ENCODE assay signal across 3 cellular contexts in the genomic region with DNA sequence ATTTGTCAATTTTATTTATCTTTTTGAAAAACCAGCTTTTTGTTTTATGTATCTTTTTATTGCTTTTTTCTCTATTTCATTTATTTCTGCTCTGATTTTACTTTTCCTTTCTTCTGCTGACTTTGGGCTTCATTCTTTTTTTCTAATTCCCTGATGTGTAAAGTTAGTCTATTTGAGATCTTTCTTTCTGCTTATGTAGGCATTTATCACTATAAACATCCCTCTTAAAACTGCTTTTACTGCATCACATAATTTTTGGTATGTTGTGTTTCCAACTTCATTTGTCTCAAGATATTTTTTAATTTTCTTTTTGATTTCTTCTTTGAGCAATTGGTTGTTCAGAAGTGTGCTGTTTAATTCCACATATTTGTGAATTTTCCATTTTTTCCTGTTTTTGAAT.
A peak's percentile ranks its signal among the peaks of the same experiment; 100 is the strongest.
TF ChIP-seq lines count a peak whose summit lies in the region.

No MANE protein-coding gene starts in this region.

TF ChIP-seq in HepG2, 621 proteins besides CTCF, POLR2A, EP300 and RAD21:
- TF ChIP-seq ZNF574 (CRISPR knock-in tag; IDR thresholded peaks at IDR 0.05) (no peak), MAFK (conservative IDR thresholded peaks at IDR 0.05 in 1 of 2, IDR thresholded peaks at IDR 0.05 in 1 of 2; ENCODE audit: low read length in 2 of 2) (peak; percentile 74 to 89), MAFF (IDR thresholded peaks at IDR 0.05; ENCODE audit: low read depth, low read length) (peak; percentile 69), ZNF484 (CRISPR knock-in tag; IDR thresholded peaks at IDR 0.05; ENCODE audit: borderline replicate concordance, low read depth) (no peak), ZBED4 (CRISPR knock-in tag; IDR thresholded peaks at IDR 0.05; ENCODE audit: borderline replicate concordance) (no peak), KAT8 (CRISPR knock-in tag; IDR thresholded peaks at IDR 0.05) (no peak), NBN (conservative IDR thresholded peaks at IDR 0.05) (no peak), NFRKB (IDR thresholded peaks at IDR 0.05) (no peak), U2AF2 (IDR thresholded peaks at IDR 0.05; ENCODE audit: low read depth, low read length) (no peak), FOXA1 (IDR thresholded peaks at IDR 0.05) (peak; percentile 27; the same call in 1 of the 2 replicates), FOXA1 (CRISPR knock-in tag; IDR thresholded peaks at IDR 0.05) (no peak)

TF ChIP-seq in GM12878, 131 proteins besides CTCF, POLR2A, EP300 and RAD21:
- TF ChIP-seq REST (IDR thresholded peaks at IDR 0.05; ENCODE audit: low read depth, low read length) (no peak), NRF1 (conservative IDR thresholded peaks at IDR 0.05; ENCODE audit: low read depth, low read length) (no peak), EZH2 (IDR thresholded peaks at IDR 0.05; ENCODE audit: borderline replicate concordance, control insufficient read depth, low read depth, low read length) (no peak), ZBTB40 (IDR thresholded peaks at IDR 0.05; ENCODE audit: borderline replicate concordance) (no peak), FOXM1 (IDR thresholded peaks at IDR 0.05; ENCODE audit: low read depth, low read length) (no peak), KDM1A (IDR thresholded peaks at IDR 0.05; ENCODE audit: borderline replicate concordance) (no peak), ZNF207 (IDR thresholded peaks at IDR 0.05; ENCODE audit: borderline replicate concordance) (no peak), NFXL1 (IDR thresholded peaks at IDR 0.05; ENCODE audit: borderline replicate concordance) (no peak), ZNF384 (IDR thresholded peaks at IDR 0.05; ENCODE audit: borderline replicate concordance, low read depth, low read length) (no peak), MEF2B (IDR thresholded peaks at IDR 0.05; ENCODE audit: partially characterized antibody, poor library complexity, severe bottlenecking) (no peak)
- TF ChIP-seq, protein P1, sequence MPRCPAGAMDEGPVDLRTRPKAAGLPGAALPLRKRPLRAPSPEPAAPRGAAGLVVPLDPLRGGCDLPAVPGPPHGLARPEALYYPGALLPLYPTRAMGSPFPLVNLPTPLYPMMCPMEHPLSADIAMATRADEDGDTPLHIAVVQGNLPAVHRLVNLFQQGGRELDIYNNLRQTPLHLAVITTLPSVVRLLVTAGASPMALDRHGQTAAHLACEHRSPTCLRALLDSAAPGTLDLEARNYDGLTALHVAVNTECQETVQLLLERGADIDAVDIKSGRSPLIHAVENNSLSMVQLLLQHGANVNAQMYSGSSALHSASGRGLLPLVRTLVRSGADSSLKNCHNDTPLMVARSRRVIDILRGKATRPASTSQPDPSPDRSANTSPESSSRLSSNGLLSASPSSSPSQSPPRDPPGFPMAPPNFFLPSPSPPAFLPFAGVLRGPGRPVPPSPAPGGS (IDR thresholded peaks at IDR 0.05; ENCODE audit: borderline replicate concordance, insufficient read depth, low read depth, low read length, poor library complexity, severe bottlenecking), result no peak

TF ChIP-seq in SK-N-SH treated with all-trans-retinoic acid at 6 μM for 48 hours, 23 proteins besides CTCF, POLR2A, EP300 and RAD21:
- no peak for TF ChIP-seq ZFP3 (CRISPR knock-in tag; IDR thresholded peaks at IDR 0.05)
- TF ChIP-seq CSRNP3 (CRISPR knock-in tag; IDR thresholded peaks at IDR 0.05), result no peak
- no peak for TF ChIP-seq TSHZ2 (CRISPR knock-in tag; IDR thresholded peaks at IDR 0.05)
- TF ChIP-seq CSDC2 (CRISPR knock-in tag; IDR thresholded peaks at IDR 0.05), result no peak
- TF ChIP-seq ZNF70 (CRISPR knock-in tag; IDR thresholded peaks at IDR 0.05), result no peak
- no peak for TF ChIP-seq TCF4 (CRISPR knock-in tag; IDR thresholded peaks at IDR 0.05; ENCODE audit: borderline replicate concordance)
- no peak for TF ChIP-seq SNAI2 (CRISPR knock-in tag; IDR thresholded peaks at IDR 0.05)
- no peak for TF ChIP-seq ESRRG (CRISPR knock-in tag; IDR thresholded peaks at IDR 0.05)
- no peak for TF ChIP-seq ZNF565 (CRISPR knock-in tag; conservative IDR thresholded peaks at IDR 0.05; ENCODE audit: low read depth)
- TF ChIP-seq OSR1 (CRISPR knock-in tag; IDR thresholded peaks at IDR 0.05), result no peak
- TF ChIP-seq PPARA (CRISPR knock-in tag; IDR thresholded peaks at IDR 0.05; ENCODE audit: borderline replicate concordance), result no peak
- TF ChIP-seq, protein P2, sequence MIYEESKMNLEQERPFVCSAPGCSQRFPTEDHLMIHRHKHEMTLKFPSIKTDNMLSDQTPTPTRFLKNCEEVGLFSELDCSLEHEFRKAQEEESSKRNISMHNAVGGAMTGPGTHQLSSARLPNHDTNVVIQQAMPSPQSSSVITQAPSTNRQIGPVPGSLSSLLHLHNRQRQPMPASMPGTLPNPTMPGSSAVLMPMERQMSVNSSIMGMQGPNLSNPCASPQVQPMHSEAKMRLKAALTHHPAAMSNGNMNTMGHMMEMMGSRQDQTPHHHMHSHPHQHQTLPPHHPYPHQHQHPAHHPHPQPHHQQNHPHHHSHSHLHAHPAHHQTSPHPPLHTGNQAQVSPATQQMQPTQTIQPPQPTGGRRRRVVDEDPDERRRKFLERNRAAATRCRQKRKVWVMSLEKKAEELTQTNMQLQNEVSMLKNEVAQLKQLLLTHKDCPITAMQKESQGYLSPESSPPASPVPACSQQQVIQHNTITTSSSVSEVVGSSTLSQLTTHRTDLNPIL (CRISPR knock-in tag; IDR thresholded peaks at IDR 0.05; ENCODE audit: low read depth), result no peak
- TF ChIP-seq GLIS3 (CRISPR knock-in tag; IDR thresholded peaks at IDR 0.05), result no peak
- no peak for TF ChIP-seq TOX (CRISPR knock-in tag; IDR thresholded peaks at IDR 0.05; ENCODE audit: borderline replicate concordance)
- no peak for TF ChIP-seq ZNF8 (CRISPR knock-in tag; IDR thresholded peaks at IDR 0.05)
- no peak for TF ChIP-seq ISL1 (CRISPR knock-in tag; IDR thresholded peaks at IDR 0.05)
- no peak for TF ChIP-seq ZC3H10 (CRISPR knock-in tag; IDR thresholded peaks at IDR 0.05)
- no peak for TF ChIP-seq ARNTL (CRISPR knock-in tag; IDR thresholded peaks at IDR 0.05; ENCODE audit: borderline replicate concordance, low read depth)
- no peak for TF ChIP-seq BACH2 (CRISPR knock-in tag; IDR thresholded peaks at IDR 0.05; ENCODE audit: borderline replicate concordance)
- no peak for TF ChIP-seq ZFP30 (CRISPR knock-in tag; IDR thresholded peaks at IDR 0.05)
TF ChIP-seq in SK-N-SH treated with all-trans-retinoic acid at 6 μM for 48 hours: peak in this region for 0.
